In genomic region chr21:36422279-36423098, GRCh38 we compare ENCODE assay signal across 8 cellular contexts. TPM values are rescaled to one million over a fixed set of nuclear protein-coding genes. Genes with fewer than 3 reads are reported as not detected.
DNase-seq lines count a peak whose midpoint lies in the region; ATAC-seq, FAIRE-seq and TF ChIP-seq lines count a peak whose summit lies in the region.

No MANE protein-coding gene starts in this region.

- DNase-seq in Calu3 (peak; percentile 62), H54 (ENCODE audit: insufficient read length, low spot score) (peak; percentile 81), Panc1 (ENCODE audit: low read depth, low spot score) (no peak), body of pancreas (peak; percentile 52 to 67 (median 60)), kidney tubule cell (ENCODE audit: low spot score) (peak; percentile 74), transverse colon (peak; percentile 63)
- DNase-seq in effector CD8-positive, alpha-beta T cell (lab: John Stamatoyannopoulos, UW) = no peak

- TF ChIP-seq CTCF in Calu3 (IDR thresholded peaks at IDR 0.05; ENCODE audit: unreplicated experiment) (peak; percentile 64), Panc1 (IDR thresholded peaks at IDR 0.05) (peak; percentile 85), body of pancreas (IDR thresholded peaks at IDR 0.05) (peak; percentile 39 to 58 (median 48)), transverse colon (IDR thresholded peaks at IDR 0.05) (peak; percentile 47 to 74 (median 57))

- H3K4me3 Mint-ChIP-seq in Calu3 (ENCODE audit: low read depth, unreplicated experiment) = no peak overlapping the region

- no peaks in the 10 kb centered on the region for H3K4me1 ChIP-seq in Panc1 (ENCODE audit: control insufficient read depth, insufficient read depth, low read length)
- peaks cover 15% of the 10 kb centered on the region for H3K4me1 ChIP-seq in body of pancreas
- no peaks in the 10 kb centered on the region for H3K4me1 ChIP-seq in transverse colon

- intact Hi-C loops in Calu3 (cut with micrococcal nuclease; ENCODE audit: unreplicated experiment) = no loop called here
- intact Hi-C loops in Panc1 (cut with micrococcal nuclease; ENCODE audit: unreplicated experiment) = loop anchor here (10.0 kb wide), 2 partner anchors 82 to 162 kb away; no protein-coding TSS in a partner anchor
- intact Hi-C loops in body of pancreas (cut with DNase I) = loop anchor here (5.0 kb wide), 1 partner anchor 170 kb away; no protein-coding TSS in a partner anchor
- intact Hi-C loops in transverse colon (cut with DNase I; ENCODE audit: low total_unique reads) = no loop called here

- H3K27me3 ChIP-seq in Panc1 (ENCODE audit: control insufficient read depth, insufficient read depth, low read length) = no peaks in the 10 kb centered on the region
- no peaks in the 10 kb centered on the region for H3K27me3 ChIP-seq in body of pancreas
- no peaks in the 10 kb centered on the region for H3K27me3 ChIP-seq in transverse colon

- no peaks in the 10 kb centered on the region for H3K9me3 ChIP-seq in Panc1 (ENCODE audit: control insufficient read depth, insufficient read depth, low read depth, low read length)
- H3K9me3 ChIP-seq in body of pancreas = no peaks in the 10 kb centered on the region
- no peaks in the 10 kb centered on the region for H3K9me3 ChIP-seq in transverse colon

- peak overlapping the region; percentile 33 for H3K27ac Mint-ChIP-seq in Calu3 (ENCODE audit: unreplicated experiment)

- no peaks in the 10 kb centered on the region for H3K27me3 Mint-ChIP-seq in Calu3 (ENCODE audit: unreplicated experiment)

- TF ChIP-seq POLR2A in H54 (IDR thresholded peaks at IDR 0.05; ENCODE audit: low read depth, low read length) (no peak), body of pancreas (IDR thresholded peaks at IDR 0.05) (no peak), transverse colon (IDR thresholded peaks at IDR 0.05) (no peak)

- POLR2A ChIA-PET in Panc1 (lab: Charles Lee) = no interaction called here

- peaks cover 9% of the 10 kb centered on the region for H3K4me1 Mint-ChIP-seq in Calu3 (ENCODE audit: low read depth, unreplicated experiment)

- H3K27ac ChIP-seq in Panc1 (ENCODE audit: low read length) = no peak overlapping the region
- no peak overlapping the region for H3K27ac ChIP-seq in body of pancreas
- no peak overlapping the region for H3K27ac ChIP-seq in transverse colon

- H3K9me3 Mint-ChIP-seq in Calu3 (ENCODE audit: low read depth, unreplicated experiment) = no peaks in the 10 kb centered on the region

- no peak for FAIRE-seq in H54 (lab: Jason Lieb, UNC)

- in situ Hi-C loops in Panc1 (cut with HindIII; ENCODE audit: low pct_unique_long_range_greater_than_20kb, low sequenced_read_pairs) = no loop called here
- in situ Hi-C loops in transverse colon (cut with MboI; ENCODE audit: low pct_ligation_motif_present in 1 of 4, low pct_unique_long_range_greater_than_20kb in 1 of 4, low sequenced_read_pairs in 3 of 4) = loop anchor here in 1 of 4 donors (25.0 kb wide), 1 partner anchor 165 kb away; no protein-coding TSS in a partner anchor

- H3K36me3 Mint-ChIP-seq in Calu3 (ENCODE audit: insufficient read depth, unreplicated experiment) = peaks cover 9% of the 10 kb centered on the region

- H3K36me3 ChIP-seq in Panc1 (ENCODE audit: control insufficient read depth, insufficient read depth, low read length) = no peaks in the 10 kb centered on the region
- H3K36me3 ChIP-seq in body of pancreas (replicated peaks in 1 of 2; ENCODE audit: insufficient read depth in 1 of 2, low read depth in 2 of 2) = no peaks in the 10 kb centered on the region
- H3K36me3 ChIP-seq in transverse colon = no peaks in the 10 kb centered on the region

- CTCF ChIA-PET in Calu3 (lab: Charles Lee) = interaction anchor here (0.5 to 1.2 kb wide), 3 partner anchors 7 to 31 kb away, joined by 3 to 5 read pairs (median 4); no protein-coding TSS in a partner anchor
- CTCF ChIA-PET in Panc1 (lab: Charles Lee) = interaction anchor here (0.7 to 1.5 kb wide), 2 partner anchors 11 to 57 kb away, joined by 3 to 4 read pairs; no protein-coding TSS in a partner anchor

- BruUV-seq in Calu3 (replicated peaks; lab: Mats Ljungman, UMichigan) (no TSS peak), Panc1 (replicated peaks; lab: Mats Ljungman, UMichigan) (no TSS peak)

- 43 to 48% methylated on average over 20 to 28 of the region's 28 CpGs for WGBS in body of pancreas, 2 donors
- 25 to 70% methylated on average over 4 to 27 of the region's 28 CpGs for WGBS in transverse colon (ENCODE audit: low coverage in 1 of 2), 2 donors

- ATAC-seq in Panc1 (peak; percentile 66), body of pancreas (peak; percentile 21), GM19397 (IDR thresholded peaks at IDR 0.05; ENCODE audit: unreplicated experiment) (no peak)

- TF ChIP-seq EP300 in transverse colon (IDR thresholded peaks at IDR 0.05; ENCODE audit: low read depth) = no peak

- H3K4me3 ChIP-seq in Panc1 (ENCODE audit: low read depth in 2 of 2, low read length in 2 of 2) (no peak overlapping the region), body of pancreas (no peak overlapping the region), transverse colon (no peak overlapping the region)

RNA-seq across cellular contexts. Expression of gene CHAF1B, which starts 37.3 kb away (rescaled TPM):
- total RNA-seq in Calu3 (2022) = 13.2 and 16.0 TPM in 2 replicates
- 18.4 TPM for total RNA-seq in Panc1 (2021; ENCODE audit: unreplicated experiment)
- polyA plus RNA-seq in Panc1 (2012; ENCODE audit: insufficient read length) = 14.1 TPM
- 1 to 10 TPM; 4.2 to 6.3 TPM for total RNA-seq in body of pancreas
- 1 to 10 TPM in 1 of 4 donors, under 1 TPM in 3; 0.37 to 2.0 (median 0.73) TPM for total RNA-seq in transverse colon

RNA-seq across cellular contexts. Expression of gene CLDN14, which starts 57.4 kb away (rescaled TPM):
- total RNA-seq in Calu3 (2022) (not detected in 2 replicates), Panc1 (2021; ENCODE audit: unreplicated experiment) (not detected), body of pancreas (under 1 TPM in 1 of 2 donors, not detected in 1; 0.26 TPM), transverse colon (not detected)
- polyA plus RNA-seq in Panc1 (2012; ENCODE audit: insufficient read length) = not detected

Comparison
In these comparisons a context has a peak if more than half of its experiments do, and no peak if none do; other contexts are left out.
1. DNase-seq: peak in Calu3 (single experiment), H54 (single experiment), body of pancreas (4 of 4), kidney tubule cell (single experiment) and transverse colon (single experiment); none in Panc1 (single experiment) and effector CD8-positive, alpha-beta T cell (single experiment).
2. intact Hi-C loops: an anchor here in Panc1 (10.0 kb wide) and body of pancreas (5.0 kb wide); none called in Calu3 and transverse colon.
3. Peak in every context shown above with its lines, with median percentiles within 50 percentile points of each other: CTCF ChIP-seq.